21 cellular contexts compared by ENCODE assay signal in genomic region chr4:77199276-77199675, GRCh38. TPM values are rescaled to one million over a fixed set of nuclear protein-coding genes. Genes with fewer than 3 reads are reported as not detected.
A peak's percentile ranks its signal among the peaks of the same experiment; 100 is the strongest.
DNase-seq lines count a peak whose midpoint lies in the region; TF ChIP-seq lines count a peak whose summit lies in the region.
"Had no signal": no experiment of that assay in that cellular context is flagged by ENCODE, and none has a peak within 500 bp of the region (broad histone marks: within the 10 kb centered on the region; RNA-seq: fewer than 3 reads in every experiment).

No MANE protein-coding gene starts in this region.

- H3K4me3 ChIP-seq in mammary epithelial cell (replicated peaks in 1 of 3; ENCODE audit: insufficient read depth in 1 of 3, low read depth in 2 of 3, low read length in 3 of 3) (no peak overlapping the region), breast epithelium (no peak overlapping the region), epithelial cell of esophagus (ENCODE audit: low read length) (no peak overlapping the region), trophoblast cell (ENCODE audit: low read depth, low read length) (no peak overlapping the region)
- H3K4me3 ChIP-seq: BLaER1, HAP-1 had no signal

- H3K79me1 ChIP-seq in trophoblast cell (ENCODE audit: low read length), result no peaks in the 10 kb centered on the region

- H3K9me3 ChIP-seq in mammary epithelial cell (replicated peaks; ENCODE audit: insufficient read depth, low read length) (no peaks in the 10 kb centered on the region), breast epithelium (no peaks in the 10 kb centered on the region), trophoblast cell (ENCODE audit: insufficient read depth, low read depth, low read length) (no peaks in the 10 kb centered on the region)
- H3K9me3 ChIP-seq: BLaER1, Caco-2, HAP-1 had no signal

- peaks cover 44% of the 10 kb centered on the region for H3K4me1 ChIP-seq in mammary epithelial cell (ENCODE audit: insufficient read depth, low read length)
- H3K4me1 ChIP-seq in breast epithelium, result no peaks in the 10 kb centered on the region
- H3K4me1 ChIP-seq in trophoblast cell (ENCODE audit: control insufficient read depth in 1 of 2, insufficient read depth in 2 of 2, low read length in 2 of 2), result peaks cover 6 to 13% of the 10 kb centered on the region in 2 experiments
- H3K4me1 ChIP-seq: HAP-1 had no signal

- no peak overlapping the region for H4K8ac ChIP-seq in trophoblast cell (ENCODE audit: low read depth, low read length)

- H3K27me3 ChIP-seq in mammary epithelial cell (ENCODE audit: insufficient read depth, low read length) (no peaks in the 10 kb centered on the region), breast epithelium (no peaks in the 10 kb centered on the region), trophoblast cell (ENCODE audit: insufficient read depth, low read length) (no peaks in the 10 kb centered on the region)
- H3K27me3 ChIP-seq: BLaER1 had no signal

- no peak overlapping the region for H2BK120ac ChIP-seq in trophoblast cell (ENCODE audit: insufficient read depth, low read length, poor library complexity)

- no peaks in the 10 kb centered on the region for H4K20me1 ChIP-seq in mammary epithelial cell (ENCODE audit: insufficient read depth, low read length)
- H4K20me1 ChIP-seq: BLaER1 had no signal

- no peak overlapping the region for H3K23ac ChIP-seq in trophoblast cell (ENCODE audit: low read length)

- H2BK5ac ChIP-seq in trophoblast cell (ENCODE audit: low read depth, low read length, poor library complexity), result no peak overlapping the region

- BruUV-seq in mammary epithelial cell (replicated peaks; lab: Mats Ljungman, UMichigan), result no TSS peak

- CTCF ChIA-PET in mammary epithelial cell (lab: Charles Lee; ENCODE audit: low non-redundant PET), result no interaction called here

- H3K27ac ChIP-seq in mammary epithelial cell (ENCODE audit: insufficient read depth, low read depth, low read length) (no peak overlapping the region), breast epithelium (no peak overlapping the region), trophoblast cell (ENCODE audit: low read depth, low read length) (no peak overlapping the region)
- H3K27ac ChIP-seq: 22Rv1, BLaER1, C4-2B had no signal

- H3K4me2 ChIP-seq in mammary epithelial cell (ENCODE audit: insufficient read depth, low read depth, low read length) (no peak overlapping the region), trophoblast cell (ENCODE audit: low read length) (no peak overlapping the region)
- H3K4me2 ChIP-seq: BLaER1 had no signal

- H3K79me2 ChIP-seq in mammary epithelial cell (ENCODE audit: insufficient read depth, low read length) (no peaks in the 10 kb centered on the region), trophoblast cell (ENCODE audit: control insufficient read depth, insufficient read depth, low read length, poor library complexity) (no peaks in the 10 kb centered on the region)

- H4K12ac ChIP-seq in trophoblast cell (ENCODE audit: low read depth, low read length), result no peak overlapping the region

- no peak for TF ChIP-seq POLR2A in breast epithelium (IDR thresholded peaks at IDR 0.05)

- H3K36me3 ChIP-seq in mammary epithelial cell (ENCODE audit: insufficient read depth, low read length) (no peaks in the 10 kb centered on the region), breast epithelium (no peaks in the 10 kb centered on the region), trophoblast cell (ENCODE audit: control insufficient read depth in 1 of 2, insufficient read depth in 2 of 2, low read length in 2 of 2) (no peaks in the 10 kb centered on the region)
- H3K36me3 ChIP-seq: BLaER1, HAP-1 had no signal

- no peak overlapping the region for H3K18ac ChIP-seq in trophoblast cell (ENCODE audit: low read length)

- intact Hi-C loops in mammary epithelial cell (cut with micrococcal nuclease), result no loop called here
- intact Hi-C loops in breast epithelium (cut with DNase I; ENCODE audit: low total_unique reads), result no loop called here

- H3K9ac ChIP-seq in mammary epithelial cell (ENCODE audit: insufficient read depth, low read length), result no peak overlapping the region
- H3K9ac ChIP-seq in trophoblast cell (ENCODE audit: low read length), result no peak overlapping the region
- H3K9ac ChIP-seq: BLaER1 had no signal

- H2AK5ac ChIP-seq in trophoblast cell (ENCODE audit: low read length), result no peak overlapping the region

- H2BK12ac ChIP-seq in trophoblast cell (ENCODE audit: low read length), result peak overlapping the region; percentile 2

- H2AFZ ChIP-seq in mammary epithelial cell (ENCODE audit: low read depth, low read length), result peak overlapping the region; percentile 66
- no peak overlapping the region for H2AFZ ChIP-seq in trophoblast cell (ENCODE audit: insufficient read depth, low read length, poor library complexity)

- 89% methylated on average over 2 of the region's 2 CpGs for WGBS in mammary epithelial cell (ENCODE audit: low coverage, missing lambda C conversion rate)
- WGBS in trophoblast cell (ENCODE audit: extremely low coverage, insufficient coverage, insufficient read length), result no CpG with 5 or more reads among the region's 2 CpGs

- H3K4ac ChIP-seq in trophoblast cell (ENCODE audit: low read depth, low read length), result no peak overlapping the region

- in situ Hi-C loops in mammary epithelial cell (cut with MboI; ENCODE audit: low sequenced_read_pairs in 2 of 2), result no loop called here

- TF ChIP-seq CTCF in mammary epithelial cell (conservative IDR thresholded peaks at IDR 0.05 in 1 of 2, IDR thresholded peaks at IDR 0.05 in 1 of 2; ENCODE audit: extremely low read depth in 1 of 2, insufficient read depth in 1 of 2, low read depth in 1 of 2, low read length in 2 of 2), result no peak
- TF ChIP-seq CTCF in breast epithelium (IDR thresholded peaks at IDR 0.05), result no peak
- no peak for TF ChIP-seq CTCF in epithelial cell of esophagus (IDR thresholded peaks at IDR 0.05; ENCODE audit: insufficient read depth, low read depth, low read length, missing control alignments)

- dilution Hi-C loops in mammary epithelial cell (cut with HindIII; ENCODE audit: low sequenced_read_pairs), result no loop called here

- H3K14ac ChIP-seq in trophoblast cell (ENCODE audit: low read length), result no peak overlapping the region

- DNase-seq in mammary epithelial cell, result no peak
- no peak for DNase-seq in breast epithelium (ENCODE audit: low spot score in 2 of 2)
- peak; percentile 42 for DNase-seq in epithelial cell of esophagus (ENCODE audit: low read depth)
- DNase-seq in trophoblast cell, result peak; percentile 81
- DNase-seq in SK-N-DZ (ENCODE audit: low spot score), result no peak
- DNase-seq in NCI-H2107 (lab: John Stamatoyannopoulos, UW), result no peak
- DNase-seq in dedifferentiated amniotic fluid mesenchymal stem cell (ENCODE audit: extremely low spot score), result no peak
- no peak for DNase-seq in HUDEP-2 (lab: John Stamatoyannopoulos, UW; ENCODE audit: unreplicated experiment in 76 of 76)
- DNase-seq: Caco-2; CD4-positive, CD25-positive, alpha-beta regulatory T cell; CD8-positive, alpha-beta T cell; DMS153; DND-41; EL; GF-D8; GOT3; HFFc6 had no signal

- H4K91ac ChIP-seq in trophoblast cell (ENCODE audit: low read depth, low read length), result no peak overlapping the region

RNA-seq across cellular contexts. Expression of gene CCNG2, which starts 42.3 kb away (rescaled TPM):
- total RNA-seq in mammary epithelial cell (10 to 100 TPM; 45.8 to 80.2 TPM), breast epithelium (100 to 1,000 TPM in 2 of 3 donors, 10 to 100 TPM in 1; 74.1 to 111 (median 107) TPM)
- 24.2 TPM for polyA plus RNA-seq in mammary epithelial cell
- 53.7 TPM for polyA minus RNA-seq in mammary epithelial cell
- 69.7 and 76.1 TPM in 2 replicates for polyA plus RNA-seq in trophoblast cell (2013)
- 14.5 and 15.0 TPM in 2 replicates for polyA plus RNA-seq in SK-N-DZ (2014; cell fraction: cytosol; rRNA removed)
- 47.1 and 73.1 TPM in 2 replicates for polyA plus RNA-seq in SK-N-DZ (2014; cell fraction: nucleus; rRNA removed)

Comparison
In these comparisons a context has a peak if more than half of its experiments do, and no peak if none do; other contexts are left out.
1. DNase-seq: peak in epithelial cell of esophagus (single experiment) and trophoblast cell (2 of 2); none in mammary epithelial cell (single experiment), breast epithelium (0 of 2), SK-N-DZ (single experiment), NCI-H2107 (single experiment), dedifferentiated amniotic fluid mesenchymal stem cell (single experiment) and HUDEP-2 (0 of 76).